ENCODE assay signal across 12 cellular contexts in genomic region chr11:123145661-123146060, GRCh38. TPM values are rescaled to one million over a fixed set of nuclear protein-coding genes. Genes with fewer than 3 reads are reported as not detected.
DNase-seq lines count a peak whose midpoint lies in the region; TF ChIP-seq lines count a peak whose summit lies in the region.
"Had no signal": no experiment of that assay in that cellular context is flagged by ENCODE, and none has a peak within 500 bp of the region (broad histone marks: within the 10 kb centered on the region; RNA-seq: fewer than 3 reads in every experiment).

No MANE protein-coding gene starts in this region.

- H3K9me3 ChIP-seq in BE2C (no peaks in the 10 kb centered on the region), adipocyte (ENCODE audit: control insufficient read depth, low read length) (no peaks in the 10 kb centered on the region), OCI-LY7 (ENCODE audit: low read length) (no peaks in the 10 kb centered on the region)
- H3K9me3 ChIP-seq: HAP-1 had no signal

- peak overlapping the region; percentile 35 for H3K27ac Mint-ChIP-seq in neural crest cell (ENCODE audit: unreplicated experiment)
- H3K27ac Mint-ChIP-seq in activated CD4-positive, alpha-beta memory T cell treated with anti-CD3 and anti-CD28 coated beads for 36 hours, result no peak overlapping the region

- no peaks in the 10 kb centered on the region for H4K20me1 ChIP-seq in OCI-LY7 (ENCODE audit: insufficient read depth, low read length)

- H2AFZ ChIP-seq in OCI-LY7 (ENCODE audit: low read length), result no peak overlapping the region

- H3K4me3 Mint-ChIP-seq in neural crest cell, result no peak overlapping the region
- H3K4me3 Mint-ChIP-seq in activated CD4-positive, alpha-beta memory T cell treated with anti-CD3 and anti-CD28 coated beads for 36 hours, result no peak overlapping the region

- H3K4me1 ChIP-seq in BE2C, result peaks cover 11% of the 10 kb centered on the region
- peaks cover 23% of the 10 kb centered on the region for H3K4me1 ChIP-seq in adipocyte (ENCODE audit: control insufficient read depth, insufficient read depth, low read length)
- H3K4me1 ChIP-seq in OCI-LY7 (ENCODE audit: insufficient read depth, low read length, poor library complexity, severe bottlenecking), result no peaks in the 10 kb centered on the region
- H3K4me1 ChIP-seq: HAP-1 had no signal

- no peaks in the 10 kb centered on the region for H3K9me2 ChIP-seq in OCI-LY7 (ENCODE audit: insufficient read depth, low read length)

- H3K4me3 ChIP-seq in BE2C (ENCODE audit: low read depth, low read length), result peak overlapping the region; percentile 61
- peak overlapping the region; percentile 11 for H3K4me3 ChIP-seq in adipocyte (ENCODE audit: low read length)
- no peak overlapping the region for H3K4me3 ChIP-seq in OCI-LY7 (ENCODE audit: low read depth, low read length, poor library complexity, severe bottlenecking)
- H3K4me3 ChIP-seq: HAP-1 had no signal

- TF ChIP-seq CTCF in BE2C (IDR thresholded peaks at IDR 0.05; ENCODE audit: low read depth, low read length), result no peak
- no peak for TF ChIP-seq CTCF in neural crest cell (conservative IDR thresholded peaks at IDR 0.05)
- no peak for TF ChIP-seq CTCF in OCI-LY7 (conservative IDR thresholded peaks at IDR 0.05; ENCODE audit: low read length)

- H3K27me3 Mint-ChIP-seq in neural crest cell (ENCODE audit: low read depth), result peaks cover 3% of the 10 kb centered on the region
- peaks cover 4% of the 10 kb centered on the region for H3K27me3 Mint-ChIP-seq in activated CD4-positive, alpha-beta memory T cell treated with anti-CD3 and anti-CD28 coated beads for 36 hours

- H3K36me3 ChIP-seq in BE2C (no peaks in the 10 kb centered on the region), adipocyte (ENCODE audit: control insufficient read depth, insufficient read depth, low read length, severe bottlenecking) (peaks cover 24% of the 10 kb centered on the region), OCI-LY7 (ENCODE audit: insufficient read depth, low read length) (no peaks in the 10 kb centered on the region)
- H3K36me3 ChIP-seq: HAP-1 had no signal

- peak; percentile 92 for DNase-seq in BE2C
- peak; percentile 44 for DNase-seq in M059J (ENCODE audit: low read depth)
- no peak for DNase-seq in adipocyte (ENCODE audit: low read depth)
- DNase-seq in neural crest cell (ENCODE audit: low read depth, low spot score), result no peak
- DNase-seq in activated CD4-positive, alpha-beta memory T cell treated with anti-CD3 and anti-CD28 coated beads for 36 hours, result no peak
- DNase-seq in AML-193 (lab: John Stamatoyannopoulos, UW), result no peak
- no peak for DNase-seq in OCI-LY7 (ENCODE audit: low spot score)
- no peak for DNase-seq in activated CD4-positive, alpha-beta T cell treated with anti-CD3 and anti-CD28 coated beads for 4 hours
- DNase-seq: amygdala; Karpas-422; stimulated activated naive CD4-positive, alpha-beta T cell treated with Interleukin-2 at 50 U/mL for 16 hours had no signal

- no peak overlapping the region for H3K27ac ChIP-seq in OCI-LY7 (ENCODE audit: low read depth, low read length, poor library complexity, severe bottlenecking)

- no peaks in the 10 kb centered on the region for H3K4me1 Mint-ChIP-seq in neural crest cell
- no peaks in the 10 kb centered on the region for H3K4me1 Mint-ChIP-seq in activated CD4-positive, alpha-beta memory T cell treated with anti-CD3 and anti-CD28 coated beads for 36 hours (ENCODE audit: low read depth)

- no peaks in the 10 kb centered on the region for H3K36me3 Mint-ChIP-seq in neural crest cell (ENCODE audit: low read depth)
- H3K36me3 Mint-ChIP-seq in activated CD4-positive, alpha-beta memory T cell treated with anti-CD3 and anti-CD28 coated beads for 36 hours, result no peaks in the 10 kb centered on the region

- POLR2A ChIA-PET in activated CD4-positive, alpha-beta memory T cell treated with anti-CD3 and anti-CD28 coated beads for 36 hours (lab: Charles Lee), result interaction anchor here (0.8 kb wide), 1 partner anchor 22 kb away, joined by 3 read pairs; no protein-coding TSS in a partner anchor
- POLR2A ChIA-PET in OCI-LY7 (lab: Charles Lee), result no interaction called here

- H3K4me2 ChIP-seq in OCI-LY7 (ENCODE audit: low read length), result no peak overlapping the region

- BruUV-seq in OCI-LY7 (replicated peaks; lab: Mats Ljungman, UMichigan), result no TSS peak

- CTCF ChIA-PET in activated CD4-positive, alpha-beta memory T cell treated with anti-CD3 and anti-CD28 coated beads for 36 hours (lab: Charles Lee), result interaction anchor here (1.1 to 1.5 kb wide), 3 partner anchors 17 to 101 kb away, joined by 3 to 4 read pairs (median 4); no protein-coding TSS in a partner anchor
- CTCF ChIA-PET in OCI-LY7 (lab: Charles Lee; ENCODE audit: unreplicated experiment), result no interaction called here

- no peaks in the 10 kb centered on the region for H3K79me2 ChIP-seq in OCI-LY7 (ENCODE audit: insufficient read depth, low read depth, low read length)

- no peaks in the 10 kb centered on the region for H3K9me3 Mint-ChIP-seq in neural crest cell
- H3K9me3 Mint-ChIP-seq in activated CD4-positive, alpha-beta memory T cell treated with anti-CD3 and anti-CD28 coated beads for 36 hours, result no peaks in the 10 kb centered on the region

- H3K9ac ChIP-seq in adipocyte (ENCODE audit: low read length), result peak overlapping the region; percentile 48

- H3K27me3 ChIP-seq in BE2C (no peaks in the 10 kb centered on the region), adipocyte (replicated peaks; ENCODE audit: control insufficient read depth, insufficient read depth, low read length) (no peaks in the 10 kb centered on the region)

- intact Hi-C loops in activated CD4-positive, alpha-beta memory T cell treated with anti-CD3 and anti-CD28 coated beads for 36 hours (cut with micrococcal nuclease), result no loop called here
- intact Hi-C loops in OCI-LY7 (cut with micrococcal nuclease; ENCODE audit: unreplicated experiment), result no loop called here

RNA-seq across cellular contexts. Expression of gene CLMP, which starts 49.4 kb away (rescaled TPM):
- 44.4 TPM for polyA plus RNA-seq in BE2C (2012; ENCODE audit: insufficient read depth, insufficient read length, low read depth)
- total RNA-seq in M059J (2014; rRNA removed; shearing (Covaris generic)), result 27.6 and 31.8 TPM in 2 replicates
- 4.2 and 4.3 TPM in 2 replicates for total RNA-seq in neural crest cell
- under 1 TPM; 0.31 to 0.44 TPM for total RNA-seq in activated CD4-positive, alpha-beta memory T cell treated with anti-CD3 and anti-CD28 coated beads for 36 hours
- not detected in 2 replicates for total RNA-seq in OCI-LY7 (2014; rRNA removed; shearing (Covaris generic))
- total RNA-seq in OCI-LY7 (2022), result not detected in 2 replicates

Comparison
In these comparisons a context has a peak if more than half of its experiments do, and no peak if none do; other contexts are left out.
1. DNase-seq: peak in BE2C (single experiment) and M059J (single experiment); none in adipocyte (single experiment), neural crest cell (single experiment), activated CD4-positive, alpha-beta memory T cell treated with anti-CD3 and anti-CD28 coated beads for 36 hours (single experiment), AML-193 (0 of 2), OCI-LY7 (single experiment) and activated CD4-positive, alpha-beta T cell treated with anti-CD3 and anti-CD28 coated beads for 4 hours (0 of 2).